Comparison of ENCODE assay signal across 30 cellular contexts in the genomic region with DNA sequence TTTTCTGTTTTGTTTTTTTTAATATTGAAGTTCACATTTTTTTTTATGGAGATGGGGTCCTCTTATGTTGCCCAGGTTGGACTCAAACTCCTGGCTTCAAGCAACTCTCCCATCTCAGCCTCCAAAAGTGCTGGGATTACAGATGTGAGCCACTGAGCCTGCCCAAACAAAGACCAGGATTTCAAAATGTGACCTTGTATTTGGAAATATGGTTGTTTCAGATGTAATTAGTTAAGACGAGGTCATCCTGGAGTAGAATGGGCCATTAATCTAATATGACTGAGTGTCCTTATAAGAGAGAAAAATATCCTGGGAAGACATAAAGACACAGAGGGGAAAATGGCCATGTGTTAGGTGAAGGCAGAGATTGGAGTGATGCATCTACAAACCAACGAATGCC.
DNase-seq lines count a peak whose midpoint lies in the region; ATAC-seq, FAIRE-seq and TF ChIP-seq lines count a peak whose summit lies in the region.
"Had no signal": no experiment of that assay in that cellular context is flagged by ENCODE, and none has a peak within 500 bp of the region (broad histone marks: within the 10 kb centered on the region; RNA-seq: fewer than 3 reads in every experiment).

No MANE protein-coding gene starts in this region.

- in situ Hi-C loops in G401 (cut with HindIII; ENCODE audit: low sequenced_read_pairs) = no loop called here

- peaks cover 6% of the 10 kb centered on the region for H3K27me3 Mint-ChIP-seq in activated CD4-positive, alpha-beta T cell treated with anti-CD3 and anti-CD28 coated beads for 36 hours
- peaks cover 13% of the 10 kb centered on the region for H3K27me3 Mint-ChIP-seq in activated CD8-positive, alpha-beta T cell treated with anti-CD3 and anti-CD28 coated beads for 36 hours
- H3K27me3 Mint-ChIP-seq: activated naive CD8-positive, alpha-beta T cell had no signal

- H3K4me3 Mint-ChIP-seq in activated CD4-positive, alpha-beta T cell treated with anti-CD3 and anti-CD28 coated beads for 36 hours = no peak overlapping the region
- no peak overlapping the region for H3K4me3 Mint-ChIP-seq in activated CD8-positive, alpha-beta T cell treated with anti-CD3 and anti-CD28 coated beads for 36 hours
- H3K4me3 Mint-ChIP-seq: activated naive CD8-positive, alpha-beta T cell; GM23338; WTC11 had no signal

- no peak overlapping the region for H3K9ac ChIP-seq in stomach smooth muscle (ENCODE audit: low read length in 2 of 2)
- H3K9ac ChIP-seq: BLaER1 had no signal

- no peak overlapping the region for H3K27ac Mint-ChIP-seq in activated CD4-positive, alpha-beta T cell treated with anti-CD3 and anti-CD28 coated beads for 36 hours
- H3K27ac Mint-ChIP-seq in activated CD8-positive, alpha-beta T cell treated with anti-CD3 and anti-CD28 coated beads for 36 hours = no peak overlapping the region
- H3K27ac Mint-ChIP-seq: activated naive CD8-positive, alpha-beta T cell; GM23338; WTC11 had no signal

- peak; percentile 51 for FAIRE-seq in A204.1 (lab: Jason Lieb, UNC)
- FAIRE-seq: colon, K562, kidney had no signal

- H3K27ac ChIP-seq in adrenal gland (peak overlapping the region in 4 of 5 donors; percentile 60 to 89 (median 64)), lower lobe of right lung (peak overlapping the region; percentile 62), stomach smooth muscle (ENCODE audit: low read length) (peak overlapping the region; percentile 2)
- H3K27ac ChIP-seq: BLaER1, brain microvascular endothelial cell, PC-9 had no signal

- 44 to 54% (median 48%) methylated on average over 2 of the region's 2 CpGs for WGBS in adrenal gland, 4 donors

- CTCF ChIA-PET in activated CD4-positive, alpha-beta T cell treated with anti-CD3 and anti-CD28 coated beads for 36 hours (lab: Charles Lee) = interaction anchor here (0.6 kb wide), 1 partner anchor 21 kb away, joined by 3 read pairs; no protein-coding TSS in a partner anchor
- CTCF ChIA-PET in activated CD8-positive, alpha-beta T cell treated with anti-CD3 and anti-CD28 coated beads for 36 hours (lab: Charles Lee) = interaction anchor here (1.4 kb wide), 1 partner anchor 111 kb away, joined by 3 read pairs; no protein-coding TSS in a partner anchor

- H3K36me3 ChIP-seq in adrenal gland (replicated peaks in 1 of 2) = no peaks in the 10 kb centered on the region
- H3K36me3 ChIP-seq in lower lobe of right lung = no peaks in the 10 kb centered on the region
- no peaks in the 10 kb centered on the region for H3K36me3 ChIP-seq in stomach smooth muscle (ENCODE audit: control insufficient read depth in 2 of 2, insufficient read depth in 2 of 2, low read length in 2 of 2)
- H3K36me3 ChIP-seq: BLaER1, brain microvascular endothelial cell had no signal

- no peak for TF ChIP-seq POLR2A in adrenal gland (IDR thresholded peaks at IDR 0.05)

- TF ChIP-seq CTCF in adrenal gland (IDR thresholded peaks at IDR 0.05) = no peak
- TF ChIP-seq CTCF in lower lobe of right lung (IDR thresholded peaks at IDR 0.05) = no peak
- TF ChIP-seq CTCF in activated CD8-positive, alpha-beta T cell treated with anti-CD3 and anti-CD28 coated beads for 36 hours (IDR thresholded peaks at IDR 0.05) = no peak

- peaks cover 12 to 50% of the 10 kb centered on the region in 2 donors for H3K4me1 ChIP-seq in adrenal gland (replicated peaks in 1 of 2)
- peaks cover 23% of the 10 kb centered on the region for H3K4me1 ChIP-seq in lower lobe of right lung
- H3K4me1 ChIP-seq in stomach smooth muscle (ENCODE audit: control insufficient read depth, insufficient read depth, low read length) = no peaks in the 10 kb centered on the region
- H3K4me1 ChIP-seq: BLaER1 had no signal

- no peak for DNase-seq in adrenal gland
- DNase-seq in lower lobe of right lung = no peak
- no peak for DNase-seq in activated CD4-positive, alpha-beta T cell treated with anti-CD3 and anti-CD28 coated beads for 36 hours
- DNase-seq in retina = no peak
- no peak for DNase-seq in G401 (ENCODE audit: low spot score)
- no peak for DNase-seq in activated CD8-positive, alpha-beta T cell treated with anti-CD3 and anti-CD28 coated beads for 36 hours
- DNase-seq: activated CD4-positive, alpha-beta T cell treated with anti-CD3 and anti-CD28 coated beads, Interleukin-2, amount 50 U/mL, for 4 hours; activated CD8-positive, alpha-beta memory T cell treated with anti-CD3 and anti-CD28 coated beads, Interleukin-2, amount 50 U/mL, for 4 hours; brain microvascular endothelial cell; COR-L47; DMS79; kidney; MM.1S; NCI-H1436 treated with DMSO at 0.1 percent for 48 hours; PC-9; SIG-M5; stimulated activated CD4-positive, alpha-beta T cell treated with anti-CD3 and anti-CD28 coated beads, Interleukin-12 subunit alpha, Interleukin-12 subunit beta, amount 100 ng/mL, for 4 hours; stimulated activated CD4-positive, alpha-beta T cell treated with anti-CD3 and anti-CD28 coated beads, Interleukin-4, amount 100 ng/mL, for 24 hours; stimulated activated naive CD4-positive, alpha-beta T cell treated with Interleukin-2 at 50 U/mL for 16 hours; SW 1271; T1000; trophoblast cell had no signal

- H3K36me3 Mint-ChIP-seq in activated CD4-positive, alpha-beta T cell treated with anti-CD3 and anti-CD28 coated beads for 36 hours (ENCODE audit: low read depth) = no peaks in the 10 kb centered on the region
- H3K36me3 Mint-ChIP-seq in activated CD8-positive, alpha-beta T cell treated with anti-CD3 and anti-CD28 coated beads for 36 hours (ENCODE audit: low read depth) = no peaks in the 10 kb centered on the region
- H3K36me3 Mint-ChIP-seq: activated naive CD8-positive, alpha-beta T cell; WTC11 had no signal

- intact Hi-C loops in adrenal gland (cut with DNase I) = no loop called here
- intact Hi-C loops in lower lobe of right lung (cut with DNase I) = no loop called here
- intact Hi-C loops in activated CD4-positive, alpha-beta T cell treated with anti-CD3 and anti-CD28 coated beads for 36 hours (cut with DNase I, micrococcal nuclease) = no loop called here
- intact Hi-C loops in activated CD8-positive, alpha-beta T cell treated with anti-CD3 and anti-CD28 coated beads for 36 hours (cut with micrococcal nuclease) = no loop called here

- POLR2A ChIA-PET in activated CD4-positive, alpha-beta T cell treated with anti-CD3 and anti-CD28 coated beads for 36 hours (lab: Charles Lee) = no interaction called here
- POLR2A ChIA-PET in activated CD8-positive, alpha-beta T cell treated with anti-CD3 and anti-CD28 coated beads for 36 hours (lab: Charles Lee) = no interaction called here

- H3K4me1 Mint-ChIP-seq in activated CD4-positive, alpha-beta T cell treated with anti-CD3 and anti-CD28 coated beads for 36 hours = peaks cover 46% of the 10 kb centered on the region
- H3K4me1 Mint-ChIP-seq in activated CD8-positive, alpha-beta T cell treated with anti-CD3 and anti-CD28 coated beads for 36 hours (ENCODE audit: low read depth) = peaks cover 16% of the 10 kb centered on the region

- H3K9me3 Mint-ChIP-seq in activated CD4-positive, alpha-beta T cell treated with anti-CD3 and anti-CD28 coated beads for 36 hours (ENCODE audit: low read depth) = no peaks in the 10 kb centered on the region
- H3K9me3 Mint-ChIP-seq in activated CD8-positive, alpha-beta T cell treated with anti-CD3 and anti-CD28 coated beads for 36 hours = no peaks in the 10 kb centered on the region
- H3K9me3 Mint-ChIP-seq: GM23338, WTC11 had no signal

- no peaks in the 10 kb centered on the region for H3K9me3 ChIP-seq in adrenal gland (replicated peaks in 1 of 3)
- no peaks in the 10 kb centered on the region for H3K9me3 ChIP-seq in lower lobe of right lung
- no peaks in the 10 kb centered on the region for H3K9me3 ChIP-seq in stomach smooth muscle (ENCODE audit: control insufficient read depth in 2 of 2, low read length in 2 of 2)
- H3K9me3 ChIP-seq: BLaER1 had no signal

- H3K27me3 ChIP-seq in adrenal gland (no peaks in the 10 kb centered on the region), lower lobe of right lung (ENCODE audit: low read depth) (no peaks in the 10 kb centered on the region), stomach smooth muscle (ENCODE audit: control insufficient read depth in 1 of 2, insufficient read depth in 2 of 2, low read length in 2 of 2) (no peaks in the 10 kb centered on the region)
- H3K27me3 ChIP-seq: BLaER1, brain microvascular endothelial cell had no signal

- ATAC-seq in lower lobe of right lung = no peak
- ATAC-seq in activated CD4-positive, alpha-beta T cell treated with anti-CD3 and anti-CD28 coated beads for 36 hours = no peak
- no peak for ATAC-seq in activated CD8-positive, alpha-beta T cell treated with anti-CD3 and anti-CD28 coated beads for 36 hours
- ATAC-seq: GM23338, K562, WTC11 had no signal

- H3K4me3 ChIP-seq in adrenal gland = no peak overlapping the region
- H3K4me3 ChIP-seq in lower lobe of right lung = no peak overlapping the region
- H3K4me3 ChIP-seq in stomach smooth muscle (ENCODE audit: low read length in 2 of 2) = no peak overlapping the region
- H3K4me3 ChIP-seq: BLaER1, GM23338, K562, PC-9 had no signal

Comparison
In these comparisons a context has a peak if more than half of its experiments do, and no peak if none do; other contexts are left out.
1. H3K27ac ChIP-seq: peak in every context shown above with its lines; median percentile 64 in adrenal gland; 62 in lower lobe of right lung; 2 in stomach smooth muscle.